Comparison of ENCODE assay signal across 8 cellular contexts in genomic region chr1:155062702-155063411, GRCh38. TPM values are rescaled to one million over a fixed set of nuclear protein-coding genes. Genes with fewer than 3 reads are reported as not detected.
DNase-seq lines count a peak whose midpoint lies in the region; ATAC-seq and TF ChIP-seq lines count a peak whose summit lies in the region.

No MANE protein-coding gene starts in this region.

- peaks cover 13% of the 10 kb centered on the region for H3K79me2 ChIP-seq in mammary epithelial cell (ENCODE audit: insufficient read depth, low read length)

- H2AFZ ChIP-seq in mammary epithelial cell (ENCODE audit: low read depth, low read length), result peak overlapping the region; percentile 49

- intact Hi-C loops in mammary epithelial cell (cut with micrococcal nuclease), result loop anchor here (1.0 kb wide), 2 partner anchors 21 to 104 kb away; no protein-coding TSS in a partner anchor

- H3K27ac ChIP-seq in mammary epithelial cell (ENCODE audit: insufficient read depth, low read depth, low read length), result no peak overlapping the region

- ATAC-seq in HG03469 (IDR thresholded peaks at IDR 0.05; ENCODE audit: unreplicated experiment), result no peak

- peak overlapping the region; percentile 85 for H3K4me3 Mint-ChIP-seq in T-helper 2 cell treated with Interferon-gamma antibody and Interleukin-4, amounts not matched to agents 5 μg/mL and 100 μg/mL, for 36 hours

- no peak overlapping the region for H3K27ac Mint-ChIP-seq in T-helper 2 cell treated with Interferon-gamma antibody and Interleukin-4, amounts not matched to agents 5 μg/mL and 100 μg/mL, for 36 hours

- peaks cover 23% of the 10 kb centered on the region for H3K4me1 ChIP-seq in mammary epithelial cell (ENCODE audit: insufficient read depth, low read length)

- TF ChIP-seq CTCF in mammary epithelial cell (conservative IDR thresholded peaks at IDR 0.05 in 1 of 2, IDR thresholded peaks at IDR 0.05 in 1 of 2; ENCODE audit: extremely low read depth in 1 of 2, insufficient read depth in 1 of 2, low read depth in 1 of 2, low read length in 2 of 2), result peak; percentile 62 to 83

- peaks cover 2% of the 10 kb centered on the region for H3K36me3 Mint-ChIP-seq in T-helper 2 cell treated with Interferon-gamma antibody and Interleukin-4, amounts not matched to agents 5 μg/mL and 100 μg/mL, for 36 hours (ENCODE audit: low read depth)

- no peaks in the 10 kb centered on the region for H3K9me3 ChIP-seq in mammary epithelial cell (replicated peaks; ENCODE audit: insufficient read depth, low read length)

- no TSS peak for BruUV-seq in mammary epithelial cell (replicated peaks; lab: Mats Ljungman, UMichigan)

- CTCF ChIA-PET in mammary epithelial cell (lab: Charles Lee; ENCODE audit: low non-redundant PET), result no interaction called here

- peak overlapping the region in 1 of 3 experiments; percentile 78 for H3K4me3 ChIP-seq in mammary epithelial cell (replicated peaks in 1 of 3; ENCODE audit: insufficient read depth in 1 of 3, low read depth in 2 of 3, low read length in 3 of 3)

- H3K4me2 ChIP-seq in mammary epithelial cell (ENCODE audit: insufficient read depth, low read depth, low read length), result peak overlapping the region; percentile 91

- no peaks in the 10 kb centered on the region for H3K9me3 Mint-ChIP-seq in T-helper 2 cell treated with Interferon-gamma antibody and Interleukin-4, amounts not matched to agents 5 μg/mL and 100 μg/mL, for 36 hours

- H3K27me3 Mint-ChIP-seq in T-helper 2 cell treated with Interferon-gamma antibody and Interleukin-4, amounts not matched to agents 5 μg/mL and 100 μg/mL, for 36 hours (ENCODE audit: low read depth), result no peaks in the 10 kb centered on the region

- peaks cover 25% of the 10 kb centered on the region for H3K4me1 Mint-ChIP-seq in T-helper 2 cell treated with Interferon-gamma antibody and Interleukin-4, amounts not matched to agents 5 μg/mL and 100 μg/mL, for 36 hours (ENCODE audit: low read depth)

- DNase-seq in DMS53 treated with DMSO at 0.1 percent for 48 hours (lab: John Stamatoyannopoulos, UW; ENCODE audit: unreplicated experiment) (peak; percentile 52), HuH-7.5 (ENCODE audit: low spot score) (peak; percentile 94), mammary epithelial cell (no peak), left kidney (ENCODE audit: low read depth, low spot score) (peak; percentile 86), HK-2 (ENCODE audit: unreplicated experiment) (no peak)
- DNase-seq in T-helper 2 cell treated with Interferon-gamma antibody and Interleukin-4, amounts not matched to agents 5 μg/mL and 100 μg/mL, for 36 hours (ENCODE audit: low spot score), result peak; percentile 69
- peak; percentile 64 to 76 (median 67) for DNase-seq in stimulated activated CD4-positive, alpha-beta T cell treated with anti-CD3 and anti-CD28 coated beads, TNF-alpha, amount 100 ng/mL, for 48 hours (ENCODE audit: low read depth in 3 of 3)

- in situ Hi-C loops in mammary epithelial cell (cut with MboI; ENCODE audit: low sequenced_read_pairs in 2 of 2), result loop anchor here in 1 of 2 donors (5.0 to 10.0 kb wide), 2 partner anchors 96 to 508 kb away; partner anchors contain the start of gene UBE2Q1

- peaks cover 2% of the 10 kb centered on the region for H4K20me1 ChIP-seq in mammary epithelial cell (ENCODE audit: insufficient read depth, low read length)

- dilution Hi-C loops in mammary epithelial cell (cut with HindIII; ENCODE audit: low sequenced_read_pairs), result loop anchor here (5.0 kb wide), 3 partner anchors 41 to 106 kb away; partner anchors contain the start of genes PBXIP1 and SLC50A1

- H3K27me3 ChIP-seq in mammary epithelial cell (ENCODE audit: insufficient read depth, low read length), result no peaks in the 10 kb centered on the region

- 6% methylated on average over 23 of the region's 46 CpGs for WGBS in mammary epithelial cell (ENCODE audit: low coverage, missing lambda C conversion rate)

- H3K36me3 ChIP-seq in mammary epithelial cell (ENCODE audit: insufficient read depth, low read length), result peaks cover 8% of the 10 kb centered on the region

- H3K9ac ChIP-seq in mammary epithelial cell (ENCODE audit: insufficient read depth, low read length), result no peak overlapping the region

RNA-seq across cellular contexts. Expression of gene EFNA4, which starts 0.7 kb away (rescaled TPM):
- total RNA-seq in mammary epithelial cell, result 1 to 10 TPM; 5.0 to 5.8 TPM
- polyA plus RNA-seq in mammary epithelial cell, result 8.4 TPM
- polyA minus RNA-seq in mammary epithelial cell, result 6.8 TPM

RNA-seq across cellular contexts. Expression of gene ADAM15, which starts 11.7 kb away (rescaled TPM):
- 100 to 1,000 TPM; 111 to 127 TPM for total RNA-seq in mammary epithelial cell
- polyA plus RNA-seq in mammary epithelial cell, result 129 TPM
- polyA minus RNA-seq in mammary epithelial cell, result 284 TPM

RNA-seq across cellular contexts. Expression of gene EFNA3, which starts 15.8 kb away (rescaled TPM):
- total RNA-seq in mammary epithelial cell, result 1 to 10 TPM; 2.2 to 4.0 TPM
- polyA plus RNA-seq in mammary epithelial cell, result 3.7 TPM
- 4.2 TPM for polyA minus RNA-seq in mammary epithelial cell

RNA-seq across cellular contexts. Expression of gene DCST1, which starts 29.2 kb away (rescaled TPM):
- not detected for total RNA-seq in mammary epithelial cell
- polyA plus RNA-seq in mammary epithelial cell, result not detected
- polyA minus RNA-seq in mammary epithelial cell, result not detected

RNA-seq across cellular contexts. Expression of gene DCST2, which starts 29.3 kb away (rescaled TPM):
- total RNA-seq in mammary epithelial cell, result under 1 TPM; 0.33 to 0.66 TPM
- 0.15 TPM for polyA plus RNA-seq in mammary epithelial cell
- polyA minus RNA-seq in mammary epithelial cell, result not detected

Comparison
In these comparisons a context has a peak if more than half of its experiments do, and no peak if none do; other contexts are left out.
1. DNase-seq: peak in DMS53 treated with DMSO at 0.1 percent for 48 hours (single experiment), HuH-7.5 (single experiment), T-helper 2 cell treated with Interferon-gamma antibody and Interleukin-4, amounts not matched to agents 5 μg/mL and 100 μg/mL, for 36 hours (single experiment), left kidney (single experiment) and stimulated activated CD4-positive, alpha-beta T cell treated with anti-CD3 and anti-CD28 coated beads, TNF-alpha, amount 100 ng/mL, for 48 hours (3 of 3); none in mammary epithelial cell (single experiment) and HK-2 (single experiment).